ENCODE assay signal across 6 cellular contexts in the genomic region with DNA sequence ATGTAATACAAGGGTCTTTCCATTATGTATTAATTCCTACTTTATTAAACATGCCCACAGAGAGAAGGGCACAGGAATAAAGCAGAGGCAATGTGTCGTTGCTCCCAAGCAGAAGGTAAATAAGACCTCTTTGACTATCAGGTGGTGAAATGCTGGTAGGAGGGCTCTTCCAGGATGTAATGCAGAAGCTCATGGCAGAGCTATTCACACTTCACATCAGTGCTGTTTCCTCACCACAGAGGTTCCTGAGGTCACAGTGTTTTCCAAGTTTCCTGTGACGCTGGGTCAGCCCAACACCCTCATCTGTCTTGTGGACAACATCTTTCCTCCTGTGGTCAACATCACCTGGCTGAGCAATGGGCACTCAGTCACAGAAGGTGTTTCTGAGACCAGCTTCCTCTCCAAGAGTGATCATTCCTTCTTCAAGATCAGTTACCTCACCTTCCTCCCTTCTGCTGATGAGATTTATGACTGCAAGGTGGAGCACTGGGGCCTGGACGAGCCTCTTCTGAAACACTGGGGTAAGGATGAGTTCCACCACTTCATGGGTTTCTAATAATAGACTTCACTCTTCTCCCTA. TPM values are rescaled to one million over a fixed set of nuclear protein-coding genes. Genes with fewer than 3 reads are reported as not detected.
"Had no signal": no experiment of that assay in that cellular context is flagged by ENCODE, and none has a peak within 500 bp of the region (broad histone marks: within the 10 kb centered on the region; RNA-seq: fewer than 3 reads in every experiment).

No MANE protein-coding gene starts in this region.

RNA-seq across cellular contexts. Expression of a gene that starts 4.5 kb away (rescaled TPM):
- total RNA-seq: HepG2, HT-29, IMR-90, K562, M059J, SJSA1 had no signal
- polyA plus RNA-seq: HepG2, IMR-90, K562 had no signal

RNA-seq across cellular contexts. Expression of a gene that starts 17.7 kb away (rescaled TPM):
- total RNA-seq: HepG2, HT-29, IMR-90, K562, M059J, SJSA1 had no signal
- polyA plus RNA-seq: HepG2, IMR-90, K562 had no signal
